30 cellular contexts compared by ENCODE assay signal in the genomic region with DNA sequence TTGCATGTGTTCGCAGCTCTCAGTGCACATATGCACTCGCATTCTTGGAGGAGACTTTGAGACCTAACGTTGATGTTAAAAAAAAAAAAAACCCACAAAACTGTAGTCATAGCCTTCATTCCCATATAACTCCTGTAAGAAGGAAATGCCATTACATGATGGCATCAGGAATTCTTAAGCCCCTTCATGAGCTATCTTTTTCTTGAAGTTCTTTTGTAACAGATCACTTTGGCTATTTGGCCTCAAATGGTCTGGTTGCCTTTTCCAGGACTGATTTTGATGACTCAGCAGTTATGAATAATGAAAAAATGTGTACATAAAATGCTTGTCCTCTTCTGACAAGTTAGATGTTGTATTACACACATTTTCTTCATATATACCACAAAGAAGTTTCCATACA.
A peak's percentile ranks its signal among the peaks of the same experiment; 100 is the strongest.
DNase-seq lines count a peak whose midpoint lies in the region; ATAC-seq and TF ChIP-seq lines count a peak whose summit lies in the region.
"Had no signal": no experiment of that assay in that cellular context is flagged by ENCODE, and none has a peak within 500 bp of the region (broad histone marks: within the 10 kb centered on the region; RNA-seq: fewer than 3 reads in every experiment).

No MANE protein-coding gene starts in this region.

- no peaks in the 10 kb centered on the region for H3K9me3 ChIP-seq in HUES48 (ENCODE audit: control insufficient read depth, insufficient read depth, low read length)
- H3K9me3 ChIP-seq: body of pancreas, suprapubic skin, upper lobe of right lung had no signal

- no peak overlapping the region for H3K4me3 ChIP-seq in AG04449 (ENCODE audit: low read depth, low read length)
- no peak overlapping the region for H3K4me3 ChIP-seq in HUES48 (ENCODE audit: low read depth, low read length)
- H3K4me3 ChIP-seq: body of pancreas, suprapubic skin, upper lobe of right lung had no signal

- H3K36me3 Mint-ChIP-seq in chondrocyte (ENCODE audit: low read depth) = no peaks in the 10 kb centered on the region
- H3K36me3 Mint-ChIP-seq in mesothelial cell of epicardium = no peaks in the 10 kb centered on the region
- no peaks in the 10 kb centered on the region for H3K36me3 Mint-ChIP-seq in activated T-cell treated with anti-CD3 and anti-CD28 coated beads, Interleukin-2, amount 50 U/mL, for 72 hours (ENCODE audit: insufficient read depth in 2 of 2)
- H3K36me3 Mint-ChIP-seq: CD8-positive, alpha-beta memory T cell had no signal

- peak overlapping the region; percentile 42 for H3K27ac ChIP-seq in HUES48 (ENCODE audit: low read depth, low read length)
- H3K27ac ChIP-seq: body of pancreas, suprapubic skin, upper lobe of right lung had no signal

- DNase-seq in AG04449 (ENCODE audit: low read depth, low spot score) = peak; percentile 24
- DNase-seq in chondrocyte (ENCODE audit: low spot score) = no peak
- DNase-seq in mesothelial cell of epicardium (ENCODE audit: low spot score in 2 of 2, unreplicated experiment in 2 of 2) = no peak
- no peak for DNase-seq in activated T-cell treated with anti-CD3 and anti-CD28 coated beads, Interleukin-2, amount 50 U/mL, for 72 hours
- DNase-seq in GM10266 (ENCODE audit: extremely low spot score) = no peak
- no peak for DNase-seq in NCI-H510A treated with DMSO at 0.1 percent for 48 hours (lab: John Stamatoyannopoulos, UW)
- DNase-seq: ACHN; activated CD4-positive, alpha-beta T cell treated with anti-CD3 and anti-CD28 coated beads, Interleukin-2, amount 50 U/mL, for 1 hour; activated CD4-positive, CD25-positive, alpha-beta regulatory T cell; activated gamma-delta T cell; activated T-cell treated with anti-CD3 and anti-CD28 coated beads, Interleukin-2, amount 50 U/mL, for 1 hour; body of pancreas; CD8-positive, alpha-beta memory T cell; DMS 273 treated with DMSO at 0.1 percent for 48 hours; H9; hypothalamus; left cardiac atrium; mammary epithelial cell; NCI-H1092 treated with DMSO at 0.1 percent for 48 hours; NCI-H187 treated with DMSO at 0.1 percent for 48 hours; NCI-H2171 treated with DMSO at 0.1 percent for 48 hours; NCI-H524 treated with DMSO at 0.1 percent for 48 hours; nephron progenitor cell; PC-3; stimulated activated naive CD4-positive, alpha-beta T cell treated with Interleukin-2 at 50 U/mL for 16 hours; upper lobe of right lung had no signal

- H3K4me1 Mint-ChIP-seq in chondrocyte (ENCODE audit: low read depth) (peaks cover 16% of the 10 kb centered on the region), mesothelial cell of epicardium (peaks cover 17% of the 10 kb centered on the region)
- no peaks in the 10 kb centered on the region for H3K4me1 Mint-ChIP-seq in activated T-cell treated with anti-CD3 and anti-CD28 coated beads, Interleukin-2, amount 50 U/mL, for 72 hours (ENCODE audit: low read depth)
- H3K4me1 Mint-ChIP-seq: CD8-positive, alpha-beta memory T cell had no signal

- H3K4me3 Mint-ChIP-seq in chondrocyte (ENCODE audit: unreplicated experiment) (no peak overlapping the region), mesothelial cell of epicardium (no peak overlapping the region)
- no peak overlapping the region for H3K4me3 Mint-ChIP-seq in activated T-cell treated with anti-CD3 and anti-CD28 coated beads, Interleukin-2, amount 50 U/mL, for 72 hours
- H3K4me3 Mint-ChIP-seq: CD8-positive, alpha-beta memory T cell; H9; nephron progenitor cell; T-helper 1 cell treated with Interleukin-12 subunit alpha and Interleukin-12 subunit beta and Interleukin-4 antibody, amounts not matched to agents 30 μg/mL and 1 μg/mL, for 36 hours had no signal

- no peak for TF ChIP-seq CTCF in AG04449 (IDR thresholded peaks at IDR 0.05; ENCODE audit: insufficient read depth, low read length, missing control alignments)
- no peak for TF ChIP-seq CTCF in chondrocyte (IDR thresholded peaks at IDR 0.05)
- TF ChIP-seq CTCF in mesothelial cell of epicardium (IDR thresholded peaks at IDR 0.05; ENCODE audit: unreplicated experiment) = no peak
- no peak for TF ChIP-seq CTCF in GM10266 (IDR thresholded peaks at IDR 0.05; ENCODE audit: control insufficient read depth, insufficient read depth, low read depth, missing control alignments)

- H3K27me3 ChIP-seq in HUES48 (ENCODE audit: control insufficient read depth, insufficient read depth, low read length) = no peaks in the 10 kb centered on the region
- H3K27me3 ChIP-seq: body of pancreas, suprapubic skin, upper lobe of right lung had no signal

- POLR2A ChIA-PET in AG04449 (lab: Yijun Ruan, JAX) = no interaction called here

- H3K27me3 Mint-ChIP-seq in chondrocyte (ENCODE audit: low read depth) (peaks cover 2% of the 10 kb centered on the region), mesothelial cell of epicardium (ENCODE audit: low read depth) (no peaks in the 10 kb centered on the region)
- H3K27me3 Mint-ChIP-seq in activated T-cell treated with anti-CD3 and anti-CD28 coated beads, Interleukin-2, amount 50 U/mL, for 72 hours (ENCODE audit: low read depth) = peaks cover 6% of the 10 kb centered on the region

- H3K4me1 ChIP-seq in HUES48 (ENCODE audit: control insufficient read depth, insufficient read depth, low read length) = peaks cover 18% of the 10 kb centered on the region
- H3K4me1 ChIP-seq: body of pancreas, suprapubic skin, upper lobe of right lung had no signal

- CTCF ChIA-PET in AG04449 (lab: Yijun Ruan, JAX) = interaction anchor here (0.7 to 2.1 kb wide), 6 partner anchors 14 to 559 kb away, joined by 3 to 14 read pairs (median 5); no protein-coding TSS in a partner anchor

- ATAC-seq in activated T-cell treated with anti-CD3 and anti-CD28 coated beads, Interleukin-2, amount 50 U/mL, for 72 hours (replicated peaks in 1 of 2) = no peak
- ATAC-seq in HG03108 (IDR thresholded peaks at IDR 0.05; ENCODE audit: unreplicated experiment) = no peak
- ATAC-seq: body of pancreas, left cardiac atrium, PC-3, upper lobe of right lung had no signal

- H3K27ac Mint-ChIP-seq in chondrocyte (ENCODE audit: unreplicated experiment) = peak overlapping the region; percentile 49
- peak overlapping the region; percentile 21 for H3K27ac Mint-ChIP-seq in mesothelial cell of epicardium
- no peak overlapping the region for H3K27ac Mint-ChIP-seq in activated T-cell treated with anti-CD3 and anti-CD28 coated beads, Interleukin-2, amount 50 U/mL, for 72 hours
- H3K27ac Mint-ChIP-seq: CD8-positive, alpha-beta memory T cell; H9; nephron progenitor cell; T-helper 1 cell treated with Interleukin-12 subunit alpha and Interleukin-12 subunit beta and Interleukin-4 antibody, amounts not matched to agents 30 μg/mL and 1 μg/mL, for 36 hours had no signal

- H3K9me3 Mint-ChIP-seq in chondrocyte (ENCODE audit: low read depth) (no peaks in the 10 kb centered on the region), mesothelial cell of epicardium (no peaks in the 10 kb centered on the region)
- H3K9me3 Mint-ChIP-seq in activated T-cell treated with anti-CD3 and anti-CD28 coated beads, Interleukin-2, amount 50 U/mL, for 72 hours = no peaks in the 10 kb centered on the region
- H3K9me3 Mint-ChIP-seq: T-helper 1 cell treated with Interleukin-12 subunit alpha and Interleukin-12 subunit beta and Interleukin-4 antibody, amounts not matched to agents 30 μg/mL and 1 μg/mL, for 36 hours had no signal

- no peak overlapping the region for H3K9ac ChIP-seq in HUES48 (ENCODE audit: low read depth, low read length)

- no peaks in the 10 kb centered on the region for H3K36me3 ChIP-seq in HUES48 (ENCODE audit: control insufficient read depth, insufficient read depth, low read length)
- H3K36me3 ChIP-seq: suprapubic skin, upper lobe of right lung had no signal
